Comparison of ENCODE assay signal across 26 cellular contexts in genomic region chr2:156601840-156602551, GRCh38.
DNase-seq lines count a peak whose midpoint lies in the region; ATAC-seq and TF ChIP-seq lines count a peak whose summit lies in the region.
"Had no signal": no experiment of that assay in that cellular context is flagged by ENCODE, and none has a peak within 500 bp of the region (broad histone marks: within the 10 kb centered on the region; RNA-seq: fewer than 3 reads in every experiment).

No MANE protein-coding gene starts in this region.

- no peaks in the 10 kb centered on the region for H3K9me3 Mint-ChIP-seq in MCF 10A (ENCODE audit: unreplicated experiment)

- no peak for TF ChIP-seq POLR2A in breast epithelium (IDR thresholded peaks at IDR 0.05)

- no peak overlapping the region for H3K4me3 Mint-ChIP-seq in MCF 10A (ENCODE audit: unreplicated experiment)
- H3K4me3 Mint-ChIP-seq: CD14-positive monocyte, IgD-negative memory B cell had no signal

- no peak overlapping the region for H3K27ac Mint-ChIP-seq in MCF 10A (ENCODE audit: low read depth, unreplicated experiment)
- H3K27ac Mint-ChIP-seq: CD14-positive monocyte, IgD-negative memory B cell had no signal

- intact Hi-C loops in breast epithelium (cut with DNase I; ENCODE audit: low total_unique reads) = no loop called here
- intact Hi-C loops in MCF 10A (cut with micrococcal nuclease) = no loop called here

- no TSS peak for BruUV-seq in MCF 10A (replicated peaks; lab: Mats Ljungman, UMichigan)

- DNase-seq in breast epithelium (ENCODE audit: low spot score in 2 of 2) = peak in 1 of 2 donors; percentile 69
- no peak for DNase-seq in MCF 10A (ENCODE audit: unreplicated experiment)
- peak; percentile 15 for DNase-seq in medulla oblongata (ENCODE audit: extremely low spot score)
- peak; percentile 16 for DNase-seq in occipital lobe (lab: John Stamatoyannopoulos, UW)
- DNase-seq in NCI-H2029 (lab: John Stamatoyannopoulos, UW) = no peak
- DNase-seq in NCI-H526 (lab: John Stamatoyannopoulos, UW) = no peak
- no peak for DNase-seq in stimulated activated naive CD4-positive, alpha-beta T cell treated with Interleukin-2 at 50 U/mL for 16 hours (lab: John Stamatoyannopoulos, UW)
- DNase-seq: AML-193, DMS 273 treated with DMSO at 0.1 percent for 48 hours, DND-41, GM23248, Karpas-422, MG63, NCI-H1048, NCI-H1436 treated with DMSO at 0.1 percent for 48 hours, NCI-H2029 treated with DMSO at 0.1 percent for 48 hours, NCI-H2171, NCI-H446, NCI-H69 had no signal

- H3K27me3 Mint-ChIP-seq in MCF 10A (ENCODE audit: insufficient read depth, unreplicated experiment) = no peaks in the 10 kb centered on the region

- TF ChIP-seq CTCF in breast epithelium (IDR thresholded peaks at IDR 0.05) (no peak), MCF 10A (IDR thresholded peaks at IDR 0.05; ENCODE audit: unreplicated experiment) (no peak)

- CTCF ChIA-PET in MCF 10A (lab: Yijun Ruan, JAX) = interaction anchor here (0.5 to 0.7 kb wide), 3 partner anchors 12 to 196 kb away, joined by 3 to 4 read pairs (median 3); no protein-coding TSS in a partner anchor

- H3K4me3 ChIP-seq in breast epithelium = no peak overlapping the region
- H3K4me3 ChIP-seq: GM23248, MG63, SJSA1 had no signal

- H3K9me3 ChIP-seq in breast epithelium = no peaks in the 10 kb centered on the region
- H3K9me3 ChIP-seq: MG63, SJSA1 had no signal

- no peaks in the 10 kb centered on the region for H3K27me3 ChIP-seq in breast epithelium
- H3K27me3 ChIP-seq: MG63, SJSA1 had no signal

- POLR2A ChIA-PET in MCF 10A (lab: Yijun Ruan, JAX) = no interaction called here

- no peaks in the 10 kb centered on the region for H3K36me3 Mint-ChIP-seq in MCF 10A (ENCODE audit: insufficient read depth, unreplicated experiment)
- H3K36me3 Mint-ChIP-seq: CD14-positive monocyte had no signal

- H3K27ac ChIP-seq in breast epithelium = peak overlapping the region; percentile 43 to 80
- H3K27ac ChIP-seq: 22Rv1, GM23248, SJSA1 had no signal

- H3K4me1 ChIP-seq in breast epithelium = no peaks in the 10 kb centered on the region
- H3K4me1 ChIP-seq: SJSA1 had no signal

- H3K4me1 Mint-ChIP-seq in MCF 10A (ENCODE audit: insufficient read depth, unreplicated experiment) = no peaks in the 10 kb centered on the region
- H3K4me1 Mint-ChIP-seq: CD14-positive monocyte, IgD-negative memory B cell had no signal

- no peaks in the 10 kb centered on the region for H3K36me3 ChIP-seq in breast epithelium
- H3K36me3 ChIP-seq: MG63, SJSA1 had no signal

- ATAC-seq in GM18909 (IDR thresholded peaks at IDR 0.05; ENCODE audit: poor library complexity, unreplicated experiment) = no peak
- ATAC-seq: HCT116, Panc1 had no signal

Comparison
In these comparisons a context has a peak if more than half of its experiments do, and no peak if none do; other contexts are left out.
1. DNase-seq: peak in medulla oblongata (single experiment) and occipital lobe (single experiment); none in MCF 10A (single experiment), NCI-H2029 (single experiment), NCI-H526 (0 of 2) and stimulated activated naive CD4-positive, alpha-beta T cell treated with Interleukin-2 at 50 U/mL for 16 hours (single experiment).